ENCODE assay signal across 9 cellular contexts in genomic region chr4:155643087-155643486, GRCh38. TPM values are rescaled to one million over a fixed set of nuclear protein-coding genes. Genes with fewer than 3 reads are reported as not detected.
"Had no signal": no experiment of that assay in that cellular context is flagged by ENCODE, and none has a peak within 500 bp of the region (broad histone marks: within the 10 kb centered on the region; RNA-seq: fewer than 3 reads in every experiment).

No MANE protein-coding gene starts in this region.

- H3K27me3 Mint-ChIP-seq: IgD-negative memory B cell had no signal

- H3K27ac ChIP-seq: GM23248, HL-60 had no signal

- H3K9me3 Mint-ChIP-seq: HFFc6, IgD-negative memory B cell had no signal

- H3K36me3 ChIP-seq: HAP-1 had no signal

- H3K4me3 Mint-ChIP-seq: HFFc6, IgD-negative memory B cell had no signal

- H3K27ac Mint-ChIP-seq: HFFc6, IgD-negative memory B cell had no signal

- H3K4me1 ChIP-seq: HAP-1 had no signal

- ATAC-seq: HCT116, HepG2 had no signal

- H3K36me3 Mint-ChIP-seq: IgD-negative memory B cell had no signal

- DNase-seq: GM23248, GOT3, H7, HFFc6 had no signal

- FAIRE-seq: HepG2 had no signal

- H2AFZ ChIP-seq: GM23248 had no signal

- H3K9me3 ChIP-seq: HAP-1 had no signal

- H3K4me3 ChIP-seq: GM23248, HAP-1 had no signal

- H3K9ac ChIP-seq: GM23248 had no signal

- H3K4me1 Mint-ChIP-seq: IgD-negative memory B cell had no signal

RNA-seq across cellular contexts. Expression of gene GUCY1A1, which starts 23.6 kb away (rescaled TPM):
- total RNA-seq: GM23248, HepG2, HFFc6 had no signal
- polyA plus RNA-seq: GM23248, HepG2, IgD-negative memory B cell had no signal
